12 cellular contexts compared by ENCODE assay signal in the genomic region with DNA sequence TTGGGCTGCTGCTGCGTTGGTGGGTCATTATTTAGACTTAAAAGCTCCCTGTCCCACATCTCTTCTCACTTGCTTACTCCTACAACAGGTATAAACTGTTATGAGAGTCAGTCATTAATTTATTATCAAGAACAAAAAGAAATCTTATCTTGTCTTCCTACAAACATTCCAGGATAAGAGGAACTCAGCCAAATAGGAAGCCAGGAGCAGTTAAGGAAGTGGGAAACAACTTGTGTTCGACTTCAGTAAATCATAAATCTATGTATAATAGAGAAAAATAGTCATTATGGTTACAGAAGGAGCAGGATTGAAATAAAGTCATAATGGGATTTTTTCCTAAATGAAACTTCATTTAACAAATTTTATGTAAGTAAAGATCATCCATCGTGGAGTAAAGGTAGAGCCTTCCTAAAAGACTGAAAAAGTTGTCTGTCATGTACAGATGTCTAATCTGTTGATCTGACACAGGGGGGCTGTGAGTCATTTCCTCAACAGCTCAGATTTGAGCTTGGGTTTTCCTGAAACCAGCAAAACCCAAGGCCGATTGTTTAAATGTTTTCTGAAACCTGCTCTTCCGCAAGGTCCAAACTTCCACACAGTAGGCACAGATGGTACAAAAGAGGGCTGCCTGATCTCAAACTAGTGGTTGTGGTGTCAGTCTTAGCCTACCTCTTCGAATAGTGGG. TPM values are rescaled to one million over a fixed set of nuclear protein-coding genes. Genes with fewer than 3 reads are reported as not detected.
DNase-seq lines count a peak whose midpoint lies in the region; ATAC-seq and TF ChIP-seq lines count a peak whose summit lies in the region.
"Had no signal": no experiment of that assay in that cellular context is flagged by ENCODE, and none has a peak within 500 bp of the region (broad histone marks: within the 10 kb centered on the region; RNA-seq: fewer than 3 reads in every experiment).

No MANE protein-coding gene starts in this region.

- H3K27me3 Mint-ChIP-seq in activated CD4-positive, alpha-beta memory T cell treated with anti-CD3 and anti-CD28 coated beads for 36 hours: peaks cover 2% of the 10 kb centered on the region
- no peaks in the 10 kb centered on the region for H3K27me3 Mint-ChIP-seq in type B pancreatic cell
- H3K27me3 Mint-ChIP-seq: CD4-positive, alpha-beta memory T cell had no signal

- CTCF ChIA-PET in activated CD4-positive, alpha-beta memory T cell treated with anti-CD3 and anti-CD28 coated beads for 36 hours (lab: Charles Lee): no interaction called here

- peaks cover 15% of the 10 kb centered on the region for H3K36me3 Mint-ChIP-seq in activated CD4-positive, alpha-beta memory T cell treated with anti-CD3 and anti-CD28 coated beads for 36 hours
- peaks cover 68% of the 10 kb centered on the region for H3K36me3 Mint-ChIP-seq in type B pancreatic cell

- ATAC-seq in HG03378 (IDR thresholded peaks at IDR 0.05; ENCODE audit: unreplicated experiment): no peak
- ATAC-seq in HG02973 (IDR thresholded peaks at IDR 0.05; ENCODE audit: unreplicated experiment): no peak

- H3K4me1 Mint-ChIP-seq in activated CD4-positive, alpha-beta memory T cell treated with anti-CD3 and anti-CD28 coated beads for 36 hours (ENCODE audit: low read depth): peaks cover 10% of the 10 kb centered on the region
- H3K4me1 Mint-ChIP-seq in type B pancreatic cell (ENCODE audit: unreplicated experiment): peaks cover 19% of the 10 kb centered on the region

- DNase-seq in stimulated activated CD4-positive, alpha-beta T cell treated with anti-CD3 and anti-CD28 coated beads, Interleukin-15, amount 100 ng/mL, for 48 hours (ENCODE audit: low read depth in 2 of 2): peak; percentile 1 to 7
- DNase-seq in stimulated activated CD4-positive, alpha-beta T cell treated with anti-CD3 and anti-CD28 coated beads, Interleukin-4, amount 100 ng/mL, for 1 hour: no peak
- peak; percentile 33 for DNase-seq in activated CD4-positive, alpha-beta memory T cell treated with anti-CD3 and anti-CD28 coated beads for 36 hours
- DNase-seq in glomerular endothelial cell (ENCODE audit: extremely low read depth, low read depth, low spot score) (peak; percentile 70), type B pancreatic cell (ENCODE audit: extremely low spot score, unreplicated experiment) (no peak), DMS53 treated with DMSO at 0.1 percent for 48 hours (lab: John Stamatoyannopoulos, UW; ENCODE audit: unreplicated experiment) (no peak)
- DNase-seq: CD4-positive, alpha-beta memory T cell; SIG-M5; upper lobe of left lung had no signal

- POLR2A ChIA-PET in activated CD4-positive, alpha-beta memory T cell treated with anti-CD3 and anti-CD28 coated beads for 36 hours (lab: Charles Lee): no interaction called here

- no peak for TF ChIP-seq CTCF in type B pancreatic cell (conservative IDR thresholded peaks at IDR 0.05)

- intact Hi-C loops in activated CD4-positive, alpha-beta memory T cell treated with anti-CD3 and anti-CD28 coated beads for 36 hours (cut with micrococcal nuclease): no loop called here

- no peaks in the 10 kb centered on the region for H3K9me3 Mint-ChIP-seq in activated CD4-positive, alpha-beta memory T cell treated with anti-CD3 and anti-CD28 coated beads for 36 hours
- no peaks in the 10 kb centered on the region for H3K9me3 Mint-ChIP-seq in type B pancreatic cell
- H3K9me3 Mint-ChIP-seq: activated T-helper 1 cell treated with anti-CD3 and anti-CD28 coated beads, Interleukin-12 subunit alpha, Interleukin-12 subunit beta, Interleukin-2, Interleukin-4 antibody, amounts not matched to agents 30 ng/mL and 10 ng/mL and 1 ng/mL, durations not matched to agents 14 hours and 24 hours and 36 hours; CD4-positive, alpha-beta memory T cell had no signal

- no peak overlapping the region for H3K4me3 Mint-ChIP-seq in activated CD4-positive, alpha-beta memory T cell treated with anti-CD3 and anti-CD28 coated beads for 36 hours
- H3K4me3 Mint-ChIP-seq in type B pancreatic cell: no peak overlapping the region
- H3K4me3 Mint-ChIP-seq: activated T-helper 1 cell treated with anti-CD3 and anti-CD28 coated beads, Interleukin-12 subunit alpha, Interleukin-12 subunit beta, Interleukin-2, Interleukin-4 antibody, amounts not matched to agents 30 ng/mL and 10 ng/mL and 1 ng/mL, durations not matched to agents 14 hours and 24 hours and 36 hours; CD4-positive, alpha-beta memory T cell had no signal

- H3K27ac Mint-ChIP-seq in activated CD4-positive, alpha-beta memory T cell treated with anti-CD3 and anti-CD28 coated beads for 36 hours: no peak overlapping the region
- peak overlapping the region; percentile 62 for H3K27ac Mint-ChIP-seq in type B pancreatic cell
- H3K27ac Mint-ChIP-seq: activated T-helper 1 cell treated with anti-CD3 and anti-CD28 coated beads, Interleukin-12 subunit alpha, Interleukin-12 subunit beta, Interleukin-2, Interleukin-4 antibody, amounts not matched to agents 30 ng/mL and 10 ng/mL and 1 ng/mL, durations not matched to agents 14 hours and 24 hours and 36 hours had no signal

RNA-seq across cellular contexts. Expression of a gene that starts 25.3 kb away (rescaled TPM):
- under 1 TPM in 1 of 2 experiments, not detected in 1; 0.07 TPM for total RNA-seq in activated CD4-positive, alpha-beta memory T cell treated with anti-CD3 and anti-CD28 coated beads for 36 hours
- total RNA-seq in glomerular endothelial cell (0.06 TPM in 1 of 2 replicates, not detected in the other), type B pancreatic cell (ENCODE audit: low replicate concordance) (4.6 TPM in 1 of 2 replicates, not detected in the other)
- total RNA-seq: activated T-helper 1 cell treated with anti-CD3 and anti-CD28 coated beads, Interleukin-12 subunit alpha, Interleukin-12 subunit beta, Interleukin-2, Interleukin-4 antibody, amounts not matched to agents 30 ng/mL and 10 ng/mL and 1 ng/mL, durations not matched to agents 14 hours and 24 hours and 36 hours; CD4-positive, alpha-beta memory T cell had no signal

Comparison
In these comparisons a context has a peak if more than half of its experiments do, and no peak if none do; other contexts are left out.
1. DNase-seq: peak in stimulated activated CD4-positive, alpha-beta T cell treated with anti-CD3 and anti-CD28 coated beads, Interleukin-15, amount 100 ng/mL, for 48 hours (2 of 2), activated CD4-positive, alpha-beta memory T cell treated with anti-CD3 and anti-CD28 coated beads for 36 hours (single experiment) and glomerular endothelial cell (single experiment); none in stimulated activated CD4-positive, alpha-beta T cell treated with anti-CD3 and anti-CD28 coated beads, Interleukin-4, amount 100 ng/mL, for 1 hour (single experiment), type B pancreatic cell (single experiment) and DMS53 treated with DMSO at 0.1 percent for 48 hours (single experiment).